7 cellular contexts compared by ENCODE assay signal in genomic region chr4:10096201-10096975, GRCh38. TPM values are rescaled to one million over a fixed set of nuclear protein-coding genes. Genes with fewer than 3 reads are reported as not detected.
DNase-seq lines count a peak whose midpoint lies in the region; ATAC-seq, FAIRE-seq and TF ChIP-seq lines count a peak whose summit lies in the region.

No MANE protein-coding gene starts in this region.

- RAD21 ChIA-PET in GM12878 (lab: Charles Lee; ENCODE audit: unreplicated experiment) = interaction anchor here (0.8 to 2.2 kb wide), 2 partner anchors 21 to 23 kb away, joined by 4 to 12 read pairs; partner anchors contain the start of gene WDR1

- WGBS in GM12878 (ENCODE audit: insufficient coverage, insufficient replicate concordance, low lambda C conversion rate, missing lambda C conversion rate) = 19% methylated on average over 17 of the region's 17 CpGs

- no TSS peak for BruUV-seq in GM12878 (replicated peaks; lab: Mats Ljungman, UMichigan)

- H3K27me3 ChIP-seq in GM12878 (replicated peaks in 1 of 2; ENCODE audit: control insufficient read depth in 2 of 2, insufficient read depth in 2 of 2, low read length in 1 of 2) = no peaks in the 10 kb centered on the region

- H3K36me3 ChIP-seq in GM12878 (ENCODE audit: control insufficient read depth in 2 of 2, insufficient read depth in 2 of 2, low read length in 1 of 2) = peaks cover 57 to 89% of the 10 kb centered on the region in 2 experiments

- peak overlapping the region; percentile 21; the same call in 1 of the 2 replicates for H3K4me2 ChIP-seq in GM12878 (ENCODE audit: control insufficient read depth, insufficient read depth)

- peaks cover 40% of the 10 kb centered on the region for H3K4me1 ChIP-seq in GM12878 (ENCODE audit: control insufficient read depth, insufficient read depth, low read length)

- SMC1A ChIA-PET in GM12878 (lab: Charles Lee; ENCODE audit: uncharacterized antibody, unreplicated experiment) = interaction anchor here (1.3 kb wide), 1 partner anchor 22 kb away, joined by 7 read pairs; no protein-coding TSS in a partner anchor

- no peak overlapping the region for H3K4me3 ChIP-seq in GM12878

- H4K20me1 ChIP-seq in GM12878 (ENCODE audit: control insufficient read depth, insufficient read depth) = peaks cover 17% of the 10 kb centered on the region

- H3K9me3 ChIP-seq in GM12878 (replicated peaks; ENCODE audit: control insufficient read depth, insufficient read depth, low read length) = no peaks in the 10 kb centered on the region

- peak; percentile 40 for DNase-seq in GM19238 (ENCODE audit: insufficient read length, low spot score)
- DNase-seq in UCSD-AML1 (lab: John Stamatoyannopoulos, UW; ENCODE audit: unreplicated experiment) = peak; percentile 80
- DNase-seq in GM12878 (ENCODE audit: low read depth, low spot score) = peak; percentile 60
- peak; percentile 71 for DNase-seq in kidney glomerular epithelial cell (lab: John Stamatoyannopoulos, UW)
- DNase-seq in stimulated activated CD4-positive, alpha-beta T cell treated with anti-CD3 and anti-CD28 coated beads, Interleukin-4, amount 100 ng/mL, for 48 hours (ENCODE audit: low read depth in 2 of 2) = peak; percentile 65 to 81
- no peak for DNase-seq in HuH-7.5 (ENCODE audit: low spot score)

- peak; percentile 57 for ATAC-seq in HG03280 (IDR thresholded peaks at IDR 0.05; ENCODE audit: unreplicated experiment)
- ATAC-seq in GM12878 = peak; percentile 79

- peak; percentile 64 for TF ChIP-seq POLR2A in GM12878 (IDR thresholded peaks at IDR 0.05; ENCODE audit: low read depth, low read length)

- FAIRE-seq in GM12878 (lab: Jason Lieb, UNC) = peak; percentile 83

- no peak for TF ChIP-seq EP300 in GM12878 (IDR thresholded peaks at IDR 0.05; ENCODE audit: borderline replicate concordance in 1 of 2, control insufficient read depth in 1 of 2, low read depth in 2 of 2, low read length in 2 of 2)

- peak overlapping the region; percentile 38; the same call in 1 of the 2 replicates for H3K9ac ChIP-seq in GM12878 (ENCODE audit: control insufficient read depth, insufficient read depth, low read length)

- no peak overlapping the region for H2AFZ ChIP-seq in GM12878 (ENCODE audit: control insufficient read depth, low read depth, low read length)

- CTCF ChIA-PET in GM12878 (lab: Yijun Ruan, JAX) = interaction anchor here (0.8 to 1.0 kb wide), 2 partner anchors 10 to 22 kb away, joined by 3 read pairs; no protein-coding TSS in a partner anchor

- peaks cover 50% of the 10 kb centered on the region for H3K79me2 ChIP-seq in GM12878 (ENCODE audit: control insufficient read depth, insufficient read depth, low read length)

- intact Hi-C loops in GM12878 (cut with micrococcal nuclease; ENCODE audit: unreplicated experiment) = no loop called here

- peak overlapping the region; percentile 76 for H3K27ac ChIP-seq in GM12878 (ENCODE audit: control insufficient read depth, insufficient read depth)

- no peak for TF ChIP-seq CTCF in GM12878 (IDR thresholded peaks at IDR 0.05 in 2 of 3, conservative IDR thresholded peaks at IDR 0.05 in 1 of 3; ENCODE audit: control insufficient read depth in 2 of 3, extremely low read depth in 1 of 3, insufficient read depth in 1 of 3, low read depth in 3 of 3, low read length in 3 of 3)

- in situ Hi-C loops in GM12878 (cut with MboI) = no loop called here

- no peak for TF ChIP-seq RAD21 in GM12878 (IDR thresholded peaks at IDR 0.05; ENCODE audit: insufficient read depth, low read depth, low read length)

- POLR2A ChIA-PET in GM12878 (lab: Charles Lee) = interaction anchor here (1.0 to 3.8 kb wide), 3 partner anchors 12 to 25 kb away, joined by 3 to 32 read pairs (median 3); partner anchors contain the start of gene WDR1

TF ChIP-seq in GM12878, 131 proteins besides CTCF, POLR2A, EP300 and RAD21 (continues in another document):
- no peak for TF ChIP-seq YBX1 (IDR thresholded peaks at IDR 0.05)
- peak; percentile 68 for TF ChIP-seq CREB1 (IDR thresholded peaks at IDR 0.05; ENCODE audit: low read depth)
- TF ChIP-seq JUNB (IDR thresholded peaks at IDR 0.05) = peak; percentile 65
- no peak for TF ChIP-seq RBBP5 (conservative IDR thresholded peaks at IDR 0.05)
- no peak for TF ChIP-seq SREBF2 (IDR thresholded peaks at IDR 0.05; ENCODE audit: low read length)
- TF ChIP-seq CREM (IDR thresholded peaks at IDR 0.05; ENCODE audit: low read depth) = peak; percentile 61; the same call in 1 of the 2 replicates
- no peak for TF ChIP-seq REST (IDR thresholded peaks at IDR 0.05; ENCODE audit: low read depth, low read length)
- TF ChIP-seq IRF4 (IDR thresholded peaks at IDR 0.05; ENCODE audit: low read depth, low read length) = 0 out of 2 replicates have a peak, but pooled peaks have one; percentile 18
- no peak for TF ChIP-seq ZNF592 (IDR thresholded peaks at IDR 0.05)
- TF ChIP-seq ESRRA (IDR thresholded peaks at IDR 0.05; ENCODE audit: low read length) = no peak
- TF ChIP-seq BMI1 (IDR thresholded peaks at IDR 0.05; ENCODE audit: borderline replicate concordance) = no peak
- peak; percentile 46; the same call in 1 of the 2 replicates for TF ChIP-seq POLR2AphosphoS5 (IDR thresholded peaks at IDR 0.05; ENCODE audit: low read length)
- no peak for TF ChIP-seq BCL11A (IDR thresholded peaks at IDR 0.05; ENCODE audit: low read depth, low read length)

RNA-seq across cellular contexts. Expression of gene WDR1, which starts 20.2 kb away (rescaled TPM):
- total RNA-seq in GM12878 (2013; cell fraction: nucleolus; rRNA removed) = 70.7 and 75.4 TPM in 2 replicates
- total RNA-seq in GM12878 (2014; rRNA removed) (250 and 290 TPM in 2 replicates), GM12878 (2014; rRNA removed; fragmentation: Illumina TruSeq; extraction: Trizol) (202 and 221 TPM in 2 replicates), GM12878 (2021) (397 and 420 TPM in 2 replicates)
- 99.8 TPM for polyA plus RNA-seq in GM12878 (2011; ENCODE audit: low read depth)
- polyA plus RNA-seq in GM12878 (2011; rRNA removed) (297 and 322 TPM in 2 replicates), GM12878 (2014; fragmentation: Illumina TruSeq; extraction: Trizol) (289 and 325 TPM in 2 replicates), GM12878 (2014; fragmentation: Nextera tagmentation; extraction: Ambion mirVana) (10 to 100 TPM; 28.5 to 57.1 TPM), GM12878 (2014; rRNA removed) (276 and 292 TPM in 2 replicates), GM12878 (2016; fragmentation: Nextera tagmentation; extraction: Ambion mirVana) (100 to 1,000 TPM; 334 to 348 TPM)
- 401 and 501 TPM in 2 replicates for polyA plus RNA-seq in GM12878 (2011; cell fraction: cytosol; rRNA removed)
- polyA plus RNA-seq in GM12878 (2011; cell fraction: nucleus; rRNA removed) = 291 and 412 TPM in 2 replicates
- 164 and 182 TPM in 2 replicates for polyA plus RNA-seq in GM12878 (2012)
- polyA minus RNA-seq in GM12878 (2011; rRNA and poly(A)+ RNA removed) = 278 and 351 TPM in 2 replicates
- polyA minus RNA-seq in GM12878 (2011; cell fraction: cytosol; rRNA and poly(A)+ RNA removed) = 100.0 and 127 TPM in 2 replicates
- polyA minus RNA-seq in GM12878 (2011; cell fraction: nucleus; rRNA and poly(A)+ RNA removed) = 60.9 and 119 TPM in 2 replicates
